Comparison of ENCODE assay signal across 15 cellular contexts in the genomic region with DNA sequence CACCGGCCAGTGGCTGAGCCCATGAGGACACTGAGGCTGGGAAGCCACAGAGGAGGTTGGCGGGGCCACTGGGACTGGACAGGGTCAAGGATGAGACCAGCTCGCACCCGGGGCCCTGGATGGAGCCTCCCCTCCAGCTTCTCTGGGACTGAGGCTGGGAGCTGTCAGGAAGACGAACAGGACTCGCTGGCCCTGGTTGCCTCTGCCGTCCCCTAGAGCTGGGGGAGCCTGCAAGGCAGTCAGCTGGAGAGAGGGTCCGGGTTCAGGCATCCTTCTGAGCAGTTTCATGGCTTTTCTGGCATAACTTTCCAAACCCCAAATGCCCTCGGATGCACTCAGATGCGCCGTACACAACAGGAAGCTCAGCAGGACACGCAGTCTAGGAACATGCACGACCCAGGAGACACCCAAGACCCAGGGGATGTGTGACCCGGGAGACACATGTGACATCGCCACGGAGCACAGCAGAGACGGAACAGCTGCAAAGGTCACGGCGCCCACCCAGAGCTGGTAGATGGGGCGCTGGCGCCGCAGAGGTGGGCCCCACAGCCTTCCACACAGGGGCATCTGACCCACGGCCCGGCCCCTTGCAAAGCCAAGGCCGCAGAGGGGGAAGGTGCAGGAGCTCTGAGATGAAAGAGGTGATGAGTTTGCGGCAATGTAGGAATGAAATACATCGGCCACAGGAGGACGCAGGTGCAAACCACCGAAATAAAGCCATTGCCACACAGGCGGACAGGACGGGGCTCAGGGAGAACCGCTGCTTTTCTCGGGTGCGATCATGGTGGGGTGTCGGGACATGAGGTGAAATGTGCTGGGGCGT. TPM values are rescaled to one million over a fixed set of nuclear protein-coding genes. Genes with fewer than 3 reads are reported as not detected.
DNase-seq lines count a peak whose midpoint lies in the region; ATAC-seq and TF ChIP-seq lines count a peak whose summit lies in the region.
"Had no signal": no experiment of that assay in that cellular context is flagged by ENCODE, and none has a peak within 500 bp of the region (broad histone marks: within the 10 kb centered on the region; RNA-seq: fewer than 3 reads in every experiment).

No MANE protein-coding gene starts in this region.

- peaks cover 0 to 5% (median 2%) of the 10 kb centered on the region in 4 donors for H3K36me3 ChIP-seq in sigmoid colon
- H3K36me3 ChIP-seq: prostate gland had no signal

- intact Hi-C loops in left cardiac atrium (cut with DNase I): no loop called here
- intact Hi-C loops in sigmoid colon (cut with DNase I): no loop called here

- peak; percentile 28 for DNase-seq in D341Med (ENCODE audit: low spot score)
- DNase-seq in NB4 (ENCODE audit: low read depth): peak; percentile 35
- peak; percentile 12 for DNase-seq in left cardiac atrium
- DNase-seq in sigmoid colon: peak; percentile 51
- DNase-seq in left lobe of liver (ENCODE audit: low spot score): no peak
- no peak for DNase-seq in stimulated activated naive CD4-positive, alpha-beta T cell (lab: John Stamatoyannopoulos, UW)
- DNase-seq in GM19240 (ENCODE audit: insufficient read length, low spot score): no peak
- DNase-seq: erythroblast; mesenchymal stem cell; stimulated activated CD4-positive, alpha-beta T cell treated with anti-CD3 and anti-CD28 coated beads, Interleukin-2, amount 100 ng/mL, for 48 hours; stimulated activated naive CD4-positive, alpha-beta T cell treated with Interleukin-2 at 50 U/mL for 16 hours had no signal

- peaks cover 0 to 48% (median 42%) of the 10 kb centered on the region in 4 donors for H3K4me1 ChIP-seq in sigmoid colon

- 84% methylated on average over 36 of the region's 36 CpGs for WGBS in sigmoid colon, 2 donors

- TF ChIP-seq POLR2A in NB4 (IDR thresholded peaks at IDR 0.05; ENCODE audit: extremely low read depth, insufficient read length) (no peak), sigmoid colon (IDR thresholded peaks at IDR 0.05) (no peak)

- H3K4me3 ChIP-seq in NB4 (ENCODE audit: low read depth, low read length) (no peak overlapping the region), sigmoid colon (no peak overlapping the region)
- H3K4me3 ChIP-seq: prostate gland had no signal

- H3K27me3 ChIP-seq in sigmoid colon: no peaks in the 10 kb centered on the region

- no peak for TF ChIP-seq EP300 in sigmoid colon (IDR thresholded peaks at IDR 0.05)

- ATAC-seq in left cardiac atrium (no peak), left lobe of liver (no peak)
- ATAC-seq: activated T-helper 17 cell treated with anti-CD3 and anti-CD28 coated beads, Interleukin-2, amount 50 U/mL, for 72 hours; HCT116; SK-N-SH treated with all-trans-retinoic acid at 6 μM for 48 hours had no signal

- H3K9me3 ChIP-seq in sigmoid colon: no peaks in the 10 kb centered on the region
- H3K9me3 ChIP-seq: prostate gland had no signal

- H3K27ac ChIP-seq in sigmoid colon: no peak overlapping the region
- H3K27ac ChIP-seq: prostate gland had no signal

- TF ChIP-seq CTCF in NB4 (IDR thresholded peaks at IDR 0.05; ENCODE audit: low read depth, low read length) (no peak), sigmoid colon (IDR thresholded peaks at IDR 0.05) (no peak)

RNA-seq across cellular contexts. Expression of a gene that starts 17.1 kb away (rescaled TPM):
- total RNA-seq in left cardiac atrium (10 to 100 TPM; 15.5 to 25.0 TPM), sigmoid colon (10 to 100 TPM in 1 of 4 donors, 1 to 10 TPM in 3; 7.1 to 15.5 (median 7.6) TPM), left lobe of liver (4.1 TPM)
- polyA plus RNA-seq in sigmoid colon: 1 to 10 TPM in 2 of 3 donors, under 1 TPM in 1; 0.60 to 3.2 (median 2.6) TPM

Comparison
In these comparisons a context has a peak if more than half of its experiments do, and no peak if none do; other contexts are left out.
1. DNase-seq: peak in D341Med (single experiment), NB4 (single experiment), left cardiac atrium (single experiment) and sigmoid colon (single experiment); none in left lobe of liver (single experiment), stimulated activated naive CD4-positive, alpha-beta T cell (0 of 6) and GM19240 (single experiment).